Comparison of ENCODE assay signal across 23 cellular contexts in the genomic region with DNA sequence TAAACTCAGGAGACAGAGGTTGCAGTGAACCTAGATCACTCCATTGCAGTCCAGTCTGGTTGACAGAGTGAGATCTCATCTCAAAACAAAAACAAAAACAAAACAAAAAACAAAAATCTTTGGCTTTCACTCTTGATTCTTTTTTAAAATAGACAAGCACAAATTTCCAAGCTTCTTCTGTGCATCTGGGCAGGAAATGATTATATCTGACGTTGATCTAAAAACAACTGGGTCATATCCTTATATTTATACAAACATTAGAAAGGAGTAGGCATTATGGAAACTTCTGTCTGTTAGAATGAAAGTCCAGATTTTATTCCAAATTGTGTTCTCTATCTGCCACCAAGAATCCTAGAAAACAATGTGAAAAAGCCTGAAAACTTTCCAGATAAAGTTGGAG. TPM values are rescaled to one million over a fixed set of nuclear protein-coding genes. Genes with fewer than 3 reads are reported as not detected.
DNase-seq lines count a peak whose midpoint lies in the region; ATAC-seq, FAIRE-seq and TF ChIP-seq lines count a peak whose summit lies in the region.
"Had no signal": no experiment of that assay in that cellular context is flagged by ENCODE, and none has a peak within 500 bp of the region (broad histone marks: within the 10 kb centered on the region; RNA-seq: fewer than 3 reads in every experiment).

No MANE protein-coding gene starts in this region.

- H2BK12ac ChIP-seq in mesenchymal stem cell (ENCODE audit: low read length in 2 of 2): peak overlapping the region in 1 of 2 experiments; percentile 97

- H3K79me1 ChIP-seq in mesenchymal stem cell (replicated peaks; ENCODE audit: low read length, poor library complexity, severe bottlenecking): no peaks in the 10 kb centered on the region

- H3K9me1 ChIP-seq in K562 (ENCODE audit: control insufficient read depth, insufficient read depth, low read length): no peaks in the 10 kb centered on the region

- no peak overlapping the region for H3K23ac ChIP-seq in mesenchymal stem cell (ENCODE audit: low read length in 2 of 2)

- no peaks in the 10 kb centered on the region for H3K9me3 ChIP-seq in DOHH2 (ENCODE audit: control insufficient read depth, insufficient read depth, low read length)
- no peaks in the 10 kb centered on the region for H3K9me3 ChIP-seq in HEK293 (ENCODE audit: control insufficient read depth, insufficient read depth, low read depth, low read length)
- no peaks in the 10 kb centered on the region for H3K9me3 ChIP-seq in K562 (replicated peaks; ENCODE audit: control insufficient read depth, insufficient read depth, low read depth, low read length)
- no peaks in the 10 kb centered on the region for H3K9me3 ChIP-seq in mesenchymal stem cell (ENCODE audit: control insufficient read depth, low read length)
- H3K9me3 ChIP-seq: colonic mucosa, SJCRH30 had no signal

- H4K20me1 ChIP-seq in DOHH2 (ENCODE audit: control insufficient read depth, insufficient read depth, low read depth, low read length) (no peaks in the 10 kb centered on the region), K562 (replicated peaks; ENCODE audit: control insufficient read depth, insufficient read depth, low read length) (no peaks in the 10 kb centered on the region)

- no peak overlapping the region for H3K14ac ChIP-seq in mesenchymal stem cell (ENCODE audit: low read length in 2 of 2)

- no peaks in the 10 kb centered on the region for H3K36me3 ChIP-seq in DOHH2 (ENCODE audit: control insufficient read depth, low read length)
- no peaks in the 10 kb centered on the region for H3K36me3 ChIP-seq in HEK293 (ENCODE audit: control insufficient read depth in 2 of 2, insufficient read depth in 1 of 2, low read length in 2 of 2)
- no peaks in the 10 kb centered on the region for H3K36me3 ChIP-seq in K562 (ENCODE audit: control insufficient read depth, insufficient read depth, low read length)
- no peaks in the 10 kb centered on the region for H3K36me3 ChIP-seq in mesenchymal stem cell (ENCODE audit: control insufficient read depth in 1 of 2, insufficient read depth in 2 of 2, low read depth in 1 of 2, low read length in 2 of 2)
- H3K36me3 ChIP-seq: colonic mucosa, SJCRH30, WERI-Rb-1 had no signal

- H3K4me3 ChIP-seq in DOHH2 (ENCODE audit: low read length) (no peak overlapping the region), HEK293 (ENCODE audit: low read depth, low read length) (no peak overlapping the region), K562 (no peak overlapping the region), mesenchymal stem cell (ENCODE audit: insufficient read depth in 1 of 2, low read depth in 1 of 2, low read length in 2 of 2) (no peak overlapping the region)
- H3K4me3 ChIP-seq: colonic mucosa, SJCRH30 had no signal

- no peaks in the 10 kb centered on the region for H3K27me3 ChIP-seq in DOHH2 (ENCODE audit: control insufficient read depth, low read length)
- no peaks in the 10 kb centered on the region for H3K27me3 ChIP-seq in K562 (ENCODE audit: control insufficient read depth in 2 of 2, insufficient read depth in 2 of 2, low read length in 2 of 2)
- no peaks in the 10 kb centered on the region for H3K27me3 ChIP-seq in mesenchymal stem cell (ENCODE audit: control insufficient read depth in 1 of 2, insufficient read depth in 1 of 2, low read length in 2 of 2)
- no peaks in the 10 kb centered on the region for H3K27me3 ChIP-seq in foreskin keratinocyte
- H3K27me3 ChIP-seq: colonic mucosa, SJCRH30 had no signal

- POLR2A ChIA-PET in HEK293 (lab: Yijun Ruan, JAX) (interaction anchor here (0.7 to 10.3 kb wide), 3 partner anchors 9 to 32 kb away, joined by 3 to 90 read pairs (median 4); partner anchors contain the start of gene PMAIP1), K562 (lab: Yijun Ruan, JAX) (interaction anchor here (2.5 kb wide), 1 partner anchor 27 kb away, joined by 15 read pairs; the partner anchor contains the start of gene PMAIP1)

- no peak overlapping the region for H2AK5ac ChIP-seq in mesenchymal stem cell (ENCODE audit: low read length, severe bottlenecking)

- DNase-seq in K562 (ENCODE audit: extremely low read depth in 1 of 4, low spot score in 3 of 4): no peak
- peak; percentile 33 for DNase-seq in mesenchymal stem cell
- no peak for DNase-seq in NCI-H2171 (lab: John Stamatoyannopoulos, UW)
- DNase-seq in SW 1271 (lab: John Stamatoyannopoulos, UW): no peak
- no peak for DNase-seq in foreskin keratinocyte
- DNase-seq: activated CD4-positive, alpha-beta T cell treated with anti-CD3 and anti-CD28 coated beads, Interleukin-2, amount 50 U/mL, for 4 hours; activated CD8-positive, alpha-beta memory T cell treated with anti-CD3 and anti-CD28 coated beads, Interleukin-2, amount 50 U/mL, for 4 hours; activated naive CD8-positive, alpha-beta T cell treated with anti-CD3 and anti-CD28 coated beads, Interleukin-2, amount 10 ng/mL, durations not matched to agents 7 days and 5 days; CD4-positive, CD25-positive, alpha-beta regulatory T cell; colonic mucosa; NCI-H1417 treated with DMSO at 0.1 percent for 48 hours; NCI-H510A treated with DMSO at 0.1 percent for 48 hours; nephron progenitor cell; NK-92 treated with Interleukin-12 subunit alpha and Interleukin-12 subunit beta, amount 100 ng/mL, for 24 hours; SJCRH30; stimulated activated CD4-positive, alpha-beta T cell treated with anti-CD3 and anti-CD28 coated beads, Interleukin-1b, Interleukin-23, amount 100 ng/mL, for 48 hours; WERI-Rb-1 had no signal

- TF ChIP-seq CTCF in DOHH2 (IDR thresholded peaks at IDR 0.05; ENCODE audit: low read depth, low read length, poor library complexity, severe bottlenecking) (no peak), HEK293 (tag by site-specific recombination; IDR thresholded peaks at IDR 0.05) (no peak), K562 (IDR thresholded peaks at IDR 0.05 in 2 of 3, conservative IDR thresholded peaks at IDR 0.05 in 1 of 3; ENCODE audit: insufficient read depth in 2 of 3, low read depth in 1 of 3, low read length in 3 of 3) (no peak), foreskin keratinocyte (conservative IDR thresholded peaks at IDR 0.05) (no peak)

- 17% methylated on average over 1 of the region's 1 CpG for WGBS in K562 (ENCODE audit: insufficient coverage, low coverage, missing lambda C conversion rate)
- no CpG with 5 or more reads among the region's 1 CpG for WGBS in mesenchymal stem cell

- peak overlapping the region; percentile 66 for H2BK5ac ChIP-seq in mesenchymal stem cell (ENCODE audit: low read depth, low read length, poor library complexity, severe bottlenecking)

- CTCF ChIA-PET in HEK293 (lab: Yijun Ruan, JAX) (interaction anchor here (0.6 to 1.3 kb wide), 4 partner anchors 9 to 36 kb away, joined by 3 to 5 read pairs (median 4); no protein-coding TSS in a partner anchor), K562 (lab: Yijun Ruan, JAX; ENCODE audit: low intra/inter-chr PET ratio) (no interaction called here)

- FAIRE-seq in K562 (lab: Jason Lieb, UNC): no peak
- FAIRE-seq: G401.6 had no signal

- H4K91ac ChIP-seq in mesenchymal stem cell (ENCODE audit: low read length): peak overlapping the region; percentile 75

- intact Hi-C loops in K562 (cut with micrococcal nuclease): no loop called here

- H3K4me1 ChIP-seq in DOHH2 (ENCODE audit: control insufficient read depth, low read length): peaks cover 65% of the 10 kb centered on the region
- H3K4me1 ChIP-seq in HEK293 (ENCODE audit: control insufficient read depth, insufficient read depth, low read length): peaks cover 16% of the 10 kb centered on the region
- no peaks in the 10 kb centered on the region; a peak in 3 of 5 replicates for H3K4me1 ChIP-seq in K562 (replicated peaks in 1 of 2; ENCODE audit: control insufficient read depth in 2 of 2, insufficient read depth in 2 of 2, low read length in 2 of 2)
- peaks cover 7% of the 10 kb centered on the region for H3K4me1 ChIP-seq in mesenchymal stem cell (ENCODE audit: control insufficient read depth, insufficient read depth, low read depth, low read length)
- H3K4me1 ChIP-seq in foreskin keratinocyte: peaks cover 8% of the 10 kb centered on the region
- H3K4me1 ChIP-seq: colonic mucosa, SJCRH30 had no signal

- H3K4ac ChIP-seq in mesenchymal stem cell (ENCODE audit: low read depth in 1 of 2, low read length in 2 of 2): no peak overlapping the region

- H3K4me2 ChIP-seq in DOHH2 (ENCODE audit: low read length) (peak overlapping the region; percentile 28), K562 (ENCODE audit: insufficient read depth, low read length) (no peak overlapping the region), mesenchymal stem cell (ENCODE audit: low read length, poor library complexity, severe bottlenecking) (no peak overlapping the region)

- peak overlapping the region; percentile 73 for H2BK120ac ChIP-seq in mesenchymal stem cell (ENCODE audit: low read depth, low read length)

- TF ChIP-seq RAD21 in K562 (CRISPR knock-in tag; conservative IDR thresholded peaks at IDR 0.05 in 1 of 2, IDR thresholded peaks at IDR 0.05 in 1 of 2): no peak

- peak overlapping the region in 1 of 2 experiments; percentile 64 for H3K18ac ChIP-seq in mesenchymal stem cell (ENCODE audit: low read depth in 1 of 2, low read length in 2 of 2)

- H2AFZ ChIP-seq in K562 (ENCODE audit: low read depth, low read length) (0 out of 2 replicates have a peak overlapping the region, but pooled peaks have one; percentile 32), mesenchymal stem cell (ENCODE audit: low read depth, low read length) (no peak overlapping the region)

- H4K8ac ChIP-seq in mesenchymal stem cell (ENCODE audit: low read length): peak overlapping the region; percentile 12

- H3K79me2 ChIP-seq in DOHH2 (ENCODE audit: control insufficient read depth, low read length): no peaks in the 10 kb centered on the region
- H3K79me2 ChIP-seq in K562 (ENCODE audit: control insufficient read depth, insufficient read depth, low read length): no peaks in the 10 kb centered on the region

- BruUV-seq in K562 (replicated peaks; lab: Mats Ljungman, UMichigan): no TSS peak

- no peak for TF ChIP-seq POLR2A in K562 (conservative IDR thresholded peaks at IDR 0.05)

- H3K27ac ChIP-seq in DOHH2 (ENCODE audit: low read depth, low read length) (no peak overlapping the region), HEK293 (ENCODE audit: extremely low read depth, low read depth, low read length) (no peak overlapping the region), K562 (ENCODE audit: extremely low read depth, low read depth, low read length) (no peak overlapping the region), mesenchymal stem cell (ENCODE audit: low read length, poor library complexity, severe bottlenecking) (peak overlapping the region; percentile 61), foreskin keratinocyte (no peak overlapping the region)
- H3K27ac ChIP-seq: colonic mucosa, HL-60, SJCRH30, WERI-Rb-1 had no signal

- H2BK15ac ChIP-seq in mesenchymal stem cell (ENCODE audit: low read depth, poor library complexity, severe bottlenecking): peak overlapping the region; percentile 52

- H3K9me2 ChIP-seq in DOHH2 (replicated peaks; ENCODE audit: control insufficient read depth, low read length): no peaks in the 10 kb centered on the region

- in situ Hi-C loops in K562 (cut with MboI): no loop called here

- H3F3A ChIP-seq in DOHH2 (ENCODE audit: control insufficient read depth, insufficient read depth): peaks cover 3% of the 10 kb centered on the region; the same call in 1 of the 2 replicates

- ATAC-seq in K562 (no peak), foreskin keratinocyte (no peak), HG03097 (IDR thresholded peaks at IDR 0.05; ENCODE audit: low FRiP score, unreplicated experiment) (no peak)
- ATAC-seq: stimulated activated effector memory CD8-positive, alpha-beta T cell treated with anti-CD3 and anti-CD28 coated beads, Interleukin-12 subunit alpha, Interleukin-12 subunit beta, amount 100 ng/mL, for 72 hours had no signal

- TF ChIP-seq EP300 in K562 (IDR thresholded peaks at IDR 0.05; ENCODE audit: low read length): no peak

- H3K9ac ChIP-seq in K562 (ENCODE audit: insufficient read depth in 1 of 2, low read depth in 2 of 2, low read length in 2 of 2) (no peak overlapping the region), mesenchymal stem cell (ENCODE audit: low read length) (peak overlapping the region; percentile 22)

RNA-seq across cellular contexts. Expression of gene PMAIP1, which starts 26.2 kb away (rescaled TPM):
- total RNA-seq in K562 (2011; cell fraction: chromatin; rRNA removed; ENCODE audit: low replicate concordance): 4.4 and 9.5 TPM in 2 replicates
- 6.2 and 8.5 TPM in 2 replicates for total RNA-seq in K562 (2011; cell fraction: nucleolus; rRNA removed)
- 5.6 and 6.1 TPM in 2 replicates for total RNA-seq in K562 (2011; cell fraction: nucleoplasm; rRNA removed)
- total RNA-seq in K562 (2014; rRNA removed) (14.0 and 16.5 TPM in 2 replicates), K562 (2014; rRNA removed; fragmentation: Illumina TruSeq; extraction: Trizol) (16.4 and 19.7 TPM in 2 replicates), K562 (2015; rRNA removed; fragmentation: Illumina TruSeq; extraction: Trizol) (8.0 and 8.1 TPM in 2 replicates), K562 (2021) (17.3 and 17.6 TPM in 2 replicates), foreskin keratinocyte (31.5 and 43.9 TPM in 2 replicates)
- polyA plus RNA-seq in K562 (2011; rRNA removed) (14.9 and 15.2 TPM in 2 replicates), K562 (2014; fragmentation: Illumina TruSeq; extraction: Trizol) (14.0 and 15.4 TPM in 2 replicates), K562 (2014; fragmentation: Nextera tagmentation; extraction: Ambion mirVana) (10 to 100 TPM; 10.0 to 14.9 TPM), K562 (2014; rRNA removed) (21.6 and 22.9 TPM in 2 replicates), foreskin keratinocyte (19.6 and 30.1 TPM in 2 replicates)
- 9.2 and 10.1 TPM in 2 replicates for polyA plus RNA-seq in K562 (2011; cell fraction: cytosol; rRNA removed)
- polyA plus RNA-seq in K562 (2011; cell fraction: nucleus; rRNA removed): 4.7 and 6.4 TPM in 2 replicates
- 9.7 and 20.8 TPM in 2 replicates for polyA plus RNA-seq in K562 (2012)
- polyA minus RNA-seq in K562 (2011; rRNA and poly(A)+ RNA removed): 7.0 and 9.9 TPM in 2 replicates
- 6.8 and 8.2 TPM in 2 replicates for polyA minus RNA-seq in K562 (2011; cell fraction: cytosol; rRNA and poly(A)+ RNA removed)
- polyA minus RNA-seq in K562 (2011; cell fraction: nucleus; rRNA and poly(A)+ RNA removed): 6.9 and 18.1 TPM in 2 replicates
- 84.5 TPM for polyA plus RNA-seq in mesenchymal stem cell (2013, experiment 1 of 2)
- 88.7 TPM for polyA plus RNA-seq in mesenchymal stem cell (2013, experiment 2 of 2)
